ENCODE assay signal across 10 cellular contexts in genomic region chr16:84274515-84274914, GRCh38. TPM values are rescaled to one million over a fixed set of nuclear protein-coding genes. Genes with fewer than 3 reads are reported as not detected.
"Had no signal": no experiment of that assay in that cellular context is flagged by ENCODE, and none has a peak within 500 bp of the region (broad histone marks: within the 10 kb centered on the region; RNA-seq: fewer than 3 reads in every experiment).

No MANE protein-coding gene starts in this region.

- ATAC-seq: HepG2, K562 had no signal

- H3K4me3 Mint-ChIP-seq: IgD-negative memory B cell had no signal

- H3K4me1 Mint-ChIP-seq: IgD-negative memory B cell had no signal

- DNase-seq: IMR-90, KBM-7, KG1 had no signal

- FAIRE-seq: HepG2, HTR-8/SVneo, K562 had no signal

- H3K36me3 Mint-ChIP-seq: IgD-negative memory B cell had no signal

- H3K9me3 Mint-ChIP-seq: IgD-negative memory B cell had no signal

- H3K4me3 ChIP-seq: K562 had no signal

- H3K27ac Mint-ChIP-seq: IgD-negative memory B cell had no signal

- H3K27ac ChIP-seq: HL-60 had no signal

RNA-seq across cellular contexts. Expression of gene WFDC1, which starts 20.2 kb away (rescaled TPM):
- total RNA-seq: HepG2, HT-29, K562 had no signal
- polyA plus RNA-seq: HepG2, IgD-negative memory B cell, K562 had no signal

RNA-seq across cellular contexts. Expression of gene KCNG4, which starts 34.7 kb away (rescaled TPM):
- total RNA-seq: HepG2, HT-29, HT1080, IMR-90, K562 had no signal
- polyA plus RNA-seq: HepG2, IgD-negative memory B cell, IMR-90, K562 had no signal
